Comparison of ENCODE assay signal across 27 cellular contexts in the genomic region with DNA sequence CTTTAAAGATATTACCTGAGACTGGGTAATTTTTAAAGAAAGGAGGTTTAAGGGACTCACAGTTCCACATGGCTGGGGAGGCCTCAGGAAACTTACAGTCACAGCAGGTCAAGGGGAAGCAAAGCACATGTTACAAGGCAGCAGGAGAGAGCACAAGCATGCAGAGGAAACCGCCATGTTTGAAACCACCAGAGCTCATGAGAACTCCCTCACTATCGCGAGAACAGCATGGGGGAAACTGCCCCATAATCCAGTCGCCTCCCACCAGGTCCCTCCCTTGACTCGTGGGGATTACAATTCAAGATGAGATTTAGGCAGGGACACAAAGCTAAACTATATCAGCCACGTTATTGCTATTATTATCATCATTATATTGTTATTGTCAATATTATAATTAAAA.
A peak's percentile ranks its signal among the peaks of the same experiment; 100 is the strongest.
DNase-seq lines count a peak whose midpoint lies in the region; ATAC-seq, FAIRE-seq and TF ChIP-seq lines count a peak whose summit lies in the region.
"Had no signal": no experiment of that assay in that cellular context is flagged by ENCODE, and none has a peak within 500 bp of the region (broad histone marks: within the 10 kb centered on the region; RNA-seq: fewer than 3 reads in every experiment).

No MANE protein-coding gene starts in this region.

- no TSS peak for BruUV-seq in GM12878 (replicated peaks; lab: Mats Ljungman, UMichigan)

- H3K4me1 ChIP-seq in GM12878 (ENCODE audit: control insufficient read depth, insufficient read depth, low read length) (no peaks in the 10 kb centered on the region; the same call in 1 of the 2 replicates), testis (no peaks in the 10 kb centered on the region)
- H3K4me1 ChIP-seq: SJCRH30 had no signal

- no peaks in the 10 kb centered on the region for H4K20me1 ChIP-seq in GM12878 (ENCODE audit: control insufficient read depth, insufficient read depth)

- no peak overlapping the region for H2AFZ ChIP-seq in GM12878 (ENCODE audit: control insufficient read depth, low read depth, low read length)

- H3K9ac ChIP-seq in GM12878 (ENCODE audit: control insufficient read depth, insufficient read depth, low read length): no peak overlapping the region
- H3K9ac ChIP-seq: KMS-11 had no signal

- RAD21 ChIA-PET in GM12878 (lab: Charles Lee; ENCODE audit: unreplicated experiment): interaction anchor here (0.9 to 1.5 kb wide), 4 partner anchors 9 to 29 kb away, joined by 3 to 4 read pairs (median 3); no protein-coding TSS in a partner anchor

- H3K4me2 ChIP-seq in GM12878 (ENCODE audit: control insufficient read depth, insufficient read depth): no peak overlapping the region
- H3K4me2 ChIP-seq: KMS-11 had no signal

- CTCF ChIA-PET in GM12878 (lab: Yijun Ruan, JAX): interaction anchor here (0.8 kb wide), 1 partner anchor 41 kb away, joined by 3 read pairs; no protein-coding TSS in a partner anchor

- 34% methylated on average over 6 of the region's 6 CpGs for WGBS in GM12878 (ENCODE audit: insufficient coverage, insufficient replicate concordance, low lambda C conversion rate, missing lambda C conversion rate)
- WGBS in testis, 2 donors: 64 to 69% methylated on average over 6 of the region's 6 CpGs

- in situ Hi-C loops in GM12878 (cut with MboI): no loop called here

- no peaks in the 10 kb centered on the region for H3K27me3 ChIP-seq in GM12878 (replicated peaks in 1 of 2; ENCODE audit: control insufficient read depth in 2 of 2, insufficient read depth in 2 of 2, low read length in 1 of 2)
- H3K27me3 ChIP-seq in testis: no peaks in the 10 kb centered on the region
- H3K27me3 ChIP-seq: SJCRH30 had no signal

- H3K4me3 ChIP-seq in GM12878 (no peak overlapping the region), testis (no peak overlapping the region)
- H3K4me3 ChIP-seq: SJCRH30 had no signal

- intact Hi-C loops in GM12878 (cut with micrococcal nuclease; ENCODE audit: unreplicated experiment): loop anchor here (10.0 kb wide), 2 partner anchors 137 to 167 kb away; partner anchors contain the start of gene RIMBP2
- intact Hi-C loops in testis (cut with DNase I; ENCODE audit: low total_unique reads): no loop called here
- intact Hi-C loops in left ventricle myocardium superior (cut with micrococcal nuclease): no loop called here

- no peaks in the 10 kb centered on the region for H3K79me2 ChIP-seq in GM12878 (ENCODE audit: control insufficient read depth, insufficient read depth, low read length)

- H3K36me3 ChIP-seq in GM12878 (ENCODE audit: control insufficient read depth in 2 of 2, insufficient read depth in 2 of 2, low read length in 1 of 2) (no peaks in the 10 kb centered on the region), testis (ENCODE audit: low read depth, missing control alignments) (no peaks in the 10 kb centered on the region)
- H3K36me3 ChIP-seq: SJCRH30 had no signal

- SMC1A ChIA-PET in GM12878 (lab: Charles Lee; ENCODE audit: uncharacterized antibody, unreplicated experiment): interaction anchor here (1.0 to 2.5 kb wide), 4 partner anchors 9 to 142 kb away, joined by 3 to 12 read pairs (median 4); partner anchors contain the start of gene RIMBP2

- 0 out of 2 replicates have a peak overlapping the region, but pooled peaks have one; percentile 18 for H3K27ac ChIP-seq in GM12878 (ENCODE audit: control insufficient read depth, insufficient read depth)
- H3K27ac ChIP-seq in testis: no peak overlapping the region
- H3K27ac ChIP-seq: KMS-11, SJCRH30 had no signal

- TF ChIP-seq CTCF in GM12878 (IDR thresholded peaks at IDR 0.05 in 2 of 3, conservative IDR thresholded peaks at IDR 0.05 in 1 of 3; ENCODE audit: control insufficient read depth in 2 of 3, extremely low read depth in 1 of 3, insufficient read depth in 1 of 3, low read depth in 3 of 3, low read length in 3 of 3): no peak
- no peak for TF ChIP-seq CTCF in testis (IDR thresholded peaks at IDR 0.05)

- POLR2A ChIA-PET in GM12878 (lab: Charles Lee): no interaction called here

- TF ChIP-seq EP300 in GM12878 (IDR thresholded peaks at IDR 0.05; ENCODE audit: borderline replicate concordance in 1 of 2, control insufficient read depth in 1 of 2, low read depth in 2 of 2, low read length in 2 of 2): no peak

- DNase-seq in NCI-H748 (lab: John Stamatoyannopoulos, UW; ENCODE audit: unreplicated experiment) (peak; percentile 53), NCI-H748 treated with DMSO at 0.1 percent for 48 hours (lab: John Stamatoyannopoulos, UW) (no peak), NCI-H2171 treated with DMSO at 0.1 percent for 48 hours (lab: John Stamatoyannopoulos, UW) (peak; percentile 73), GM12878 (ENCODE audit: low read depth, low spot score) (no peak), testis (peak; percentile 28), AG08396 (ENCODE audit: low spot score) (no peak), left ventricle myocardium superior (no peak)
- DNase-seq: AML-193; C1 segment of cervical spinal cord; CD4-positive, alpha-beta memory T cell; COR-L47; DMS79; GF-D8; GOT3; HCEC 1CT; IMR-90; NCI-H1048; NCI-H1417; NCI-H187; NCI-H2081 treated with DMSO at 0.1 percent for 48 hours; NCI-H446; NCI-H526 treated with DMSO at 0.1 percent for 48 hours; PC-3; SJCRH30; T-helper 1 cell had no signal

- no peak for TF ChIP-seq RAD21 in GM12878 (IDR thresholded peaks at IDR 0.05; ENCODE audit: insufficient read depth, low read depth, low read length)

- H3K9me3 ChIP-seq in GM12878 (replicated peaks; ENCODE audit: control insufficient read depth, insufficient read depth, low read length) (no peaks in the 10 kb centered on the region; the same call in 1 of the 3 replicates), testis (no peaks in the 10 kb centered on the region)
- H3K9me3 ChIP-seq: SJCRH30 had no signal

- FAIRE-seq in GM12878 (lab: Jason Lieb, UNC): no peak
- FAIRE-seq: GM12892 had no signal

- TF ChIP-seq POLR2A in GM12878 (IDR thresholded peaks at IDR 0.05; ENCODE audit: low read depth, low read length) (no peak), testis (IDR thresholded peaks at IDR 0.05) (no peak)

- ATAC-seq in GM12878 (no peak), left ventricle myocardium superior (no peak)
- ATAC-seq: PC-3 had no signal

TF ChIP-seq in GM12878, 131 proteins besides CTCF, POLR2A, EP300 and RAD21:
- TF ChIP-seq, protein P1, sequence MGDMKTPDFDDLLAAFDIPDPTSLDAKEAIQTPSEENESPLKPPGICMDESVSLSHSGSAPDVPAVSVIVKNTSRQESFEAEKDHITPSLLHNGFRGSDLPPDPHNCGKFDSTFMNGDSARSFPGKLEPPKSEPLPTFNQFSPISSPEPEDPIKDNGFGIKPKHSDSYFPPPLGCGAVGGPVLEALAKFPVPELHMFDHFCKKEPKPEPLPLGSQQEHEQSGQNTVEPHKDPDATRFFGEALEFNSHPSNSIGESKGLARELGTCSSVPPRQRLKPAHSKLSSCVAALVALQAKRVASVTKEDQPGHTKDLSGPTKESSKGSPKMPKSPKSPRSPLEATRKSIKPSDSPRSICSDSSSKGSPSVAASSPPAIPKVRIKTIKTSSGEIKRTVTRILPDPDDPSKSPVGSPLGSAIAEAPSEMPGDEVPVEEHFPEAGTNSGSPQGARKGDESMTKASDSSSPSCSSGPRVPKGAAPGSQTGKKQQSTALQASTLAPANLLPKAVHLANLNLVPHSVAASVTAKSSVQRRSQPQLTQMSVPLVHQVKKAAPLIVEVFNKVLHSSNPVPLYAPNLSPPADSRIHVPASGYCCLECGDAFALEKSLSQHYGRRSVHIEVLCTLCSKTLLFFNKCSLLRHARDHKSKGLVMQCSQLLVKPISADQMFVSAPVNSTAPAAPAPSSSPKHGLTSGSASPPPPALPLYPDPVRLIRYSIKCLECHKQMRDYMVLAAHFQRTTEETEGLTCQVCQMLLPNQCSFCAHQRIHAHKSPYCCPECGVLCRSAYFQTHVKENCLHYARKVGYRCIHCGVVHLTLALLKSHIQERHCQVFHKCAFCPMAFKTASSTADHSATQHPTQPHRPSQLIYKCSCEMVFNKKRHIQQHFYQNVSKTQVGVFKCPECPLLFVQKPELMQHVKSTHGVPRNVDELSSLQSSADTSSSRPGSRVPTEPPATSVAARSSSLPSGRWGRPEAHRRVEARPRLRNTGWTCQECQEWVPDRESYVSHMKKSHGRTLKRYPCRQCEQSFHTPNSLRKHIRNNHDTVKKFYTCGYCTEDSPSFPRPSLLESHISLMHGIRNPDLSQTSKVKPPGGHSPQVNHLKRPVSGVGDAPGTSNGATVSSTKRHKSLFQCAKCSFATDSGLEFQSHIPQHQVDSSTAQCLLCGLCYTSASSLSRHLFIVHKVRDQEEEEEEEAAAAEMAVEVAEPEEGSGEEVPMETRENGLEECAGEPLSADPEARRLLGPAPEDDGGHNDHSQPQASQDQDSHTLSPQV (IDR thresholded peaks at IDR 0.05): no peak
- TF ChIP-seq RCOR1 (conservative IDR thresholded peaks at IDR 0.05; ENCODE audit: low read depth, low read length) (no peak), YY1 (IDR thresholded peaks at IDR 0.05; ENCODE audit: low read depth, low read length) (0 out of 2 replicates have a peak, but pooled peaks have one; percentile 29)
TF ChIP-seq in GM12878: peak in this region for 1.

Comparison
In these comparisons a context has a peak if more than half of its experiments do, and no peak if none do; other contexts are left out.
1. DNase-seq: peak in NCI-H748 (single experiment), NCI-H2171 treated with DMSO at 0.1 percent for 48 hours (single experiment) and testis (single experiment); none in NCI-H748 treated with DMSO at 0.1 percent for 48 hours (single experiment), GM12878 (single experiment), AG08396 (single experiment) and left ventricle myocardium superior (single experiment).